ENCODE assay signal across 8 cellular contexts in genomic region chr2:46229134-46230063, GRCh38.
A peak's percentile ranks its signal among the peaks of the same experiment; 100 is the strongest.
DNase-seq lines count a peak whose midpoint lies in the region; ATAC-seq and TF ChIP-seq lines count a peak whose summit lies in the region.

No MANE protein-coding gene starts in this region.

- H3K36me3 Mint-ChIP-seq in activated T-helper 2 cell treated with anti-CD3 and anti-CD28 coated beads, Interferon-gamma antibody, Interleukin-2, Interleukin-4, amounts not matched to agents 10 μg/mL and 5 μg/mL and 100 μg/mL, durations not matched to agents 14 hours and 24 hours and 36 hours (ENCODE audit: low read depth), result peaks cover 6% of the 10 kb centered on the region
- no peaks in the 10 kb centered on the region for H3K36me3 Mint-ChIP-seq in progenitor cell of endocrine pancreas (ENCODE audit: insufficient read depth)

- H3K4me1 Mint-ChIP-seq in activated T-helper 2 cell treated with anti-CD3 and anti-CD28 coated beads, Interferon-gamma antibody, Interleukin-2, Interleukin-4, amounts not matched to agents 10 μg/mL and 5 μg/mL and 100 μg/mL, durations not matched to agents 14 hours and 24 hours and 36 hours (ENCODE audit: low read depth), result peaks cover 55% of the 10 kb centered on the region
- peaks cover 13% of the 10 kb centered on the region for H3K4me1 Mint-ChIP-seq in progenitor cell of endocrine pancreas (ENCODE audit: low read depth)

- ATAC-seq in GM19397 (IDR thresholded peaks at IDR 0.05; ENCODE audit: unreplicated experiment) (peak; percentile 60), HG03442 (IDR thresholded peaks at IDR 0.05; ENCODE audit: unreplicated experiment) (peak; percentile 60), GM21360 (IDR thresholded peaks at IDR 0.05; ENCODE audit: unreplicated experiment) (no peak)

- intact Hi-C loops in activated T-helper 2 cell treated with anti-CD3 and anti-CD28 coated beads, Interferon-gamma antibody, Interleukin-2, Interleukin-4, amounts not matched to agents 10 μg/mL and 5 μg/mL and 100 μg/mL, durations not matched to agents 14 hours and 24 hours and 36 hours (cut with micrococcal nuclease), result loop anchor here (1.0 to 5.0 kb wide), 4 partner anchors 10 to 208 kb away; no protein-coding TSS in a partner anchor

- TF ChIP-seq CTCF in progenitor cell of endocrine pancreas (IDR thresholded peaks at IDR 0.05; ENCODE audit: unreplicated experiment), result no peak

- peak overlapping the region; percentile 11 for H3K4me3 Mint-ChIP-seq in activated T-helper 2 cell treated with anti-CD3 and anti-CD28 coated beads, Interferon-gamma antibody, Interleukin-2, Interleukin-4, amounts not matched to agents 10 μg/mL and 5 μg/mL and 100 μg/mL, durations not matched to agents 14 hours and 24 hours and 36 hours (ENCODE audit: low read depth)
- H3K4me3 Mint-ChIP-seq in progenitor cell of endocrine pancreas (ENCODE audit: low read depth), result no peak overlapping the region

- DNase-seq in ELR (ENCODE audit: low read depth) (peak; percentile 67), progenitor cell of endocrine pancreas (ENCODE audit: low spot score, unreplicated experiment) (no peak), AG08395 (ENCODE audit: low spot score) (no peak), NCI-H2227 (lab: John Stamatoyannopoulos, UW; ENCODE audit: unreplicated experiment) (no peak)
- peak; percentile 31 for DNase-seq in activated T-helper 2 cell treated with anti-CD3 and anti-CD28 coated beads, Interferon-gamma antibody, Interleukin-2, Interleukin-4, amounts not matched to agents 10 μg/mL and 5 μg/mL and 100 μg/mL, durations not matched to agents 14 hours and 24 hours and 36 hours (ENCODE audit: low spot score)

- H3K9me3 Mint-ChIP-seq in activated T-helper 2 cell treated with anti-CD3 and anti-CD28 coated beads, Interferon-gamma antibody, Interleukin-2, Interleukin-4, amounts not matched to agents 10 μg/mL and 5 μg/mL and 100 μg/mL, durations not matched to agents 14 hours and 24 hours and 36 hours, result peaks cover 8% of the 10 kb centered on the region
- H3K9me3 Mint-ChIP-seq in progenitor cell of endocrine pancreas (ENCODE audit: low read depth), result no peaks in the 10 kb centered on the region

- H3K27me3 Mint-ChIP-seq in activated T-helper 2 cell treated with anti-CD3 and anti-CD28 coated beads, Interferon-gamma antibody, Interleukin-2, Interleukin-4, amounts not matched to agents 10 μg/mL and 5 μg/mL and 100 μg/mL, durations not matched to agents 14 hours and 24 hours and 36 hours (ENCODE audit: low read depth), result peaks cover 23% of the 10 kb centered on the region
- H3K27me3 Mint-ChIP-seq in progenitor cell of endocrine pancreas, result peaks cover 2% of the 10 kb centered on the region

- H3K27ac Mint-ChIP-seq in activated T-helper 2 cell treated with anti-CD3 and anti-CD28 coated beads, Interferon-gamma antibody, Interleukin-2, Interleukin-4, amounts not matched to agents 10 μg/mL and 5 μg/mL and 100 μg/mL, durations not matched to agents 14 hours and 24 hours and 36 hours, result peak overlapping the region; percentile 80
- peak overlapping the region; percentile 10 for H3K27ac Mint-ChIP-seq in progenitor cell of endocrine pancreas

Comparison
In these comparisons a context has a peak if more than half of its experiments do, and no peak if none do; other contexts are left out.
1. DNase-seq: peak in ELR (single experiment) and activated T-helper 2 cell treated with anti-CD3 and anti-CD28 coated beads, Interferon-gamma antibody, Interleukin-2, Interleukin-4, amounts not matched to agents 10 μg/mL and 5 μg/mL and 100 μg/mL, durations not matched to agents 14 hours and 24 hours and 36 hours (single experiment); none in progenitor cell of endocrine pancreas (single experiment), AG08395 (single experiment) and NCI-H2227 (single experiment).